Comparison of ENCODE assay signal across 1 cellular context in the genomic region with DNA sequence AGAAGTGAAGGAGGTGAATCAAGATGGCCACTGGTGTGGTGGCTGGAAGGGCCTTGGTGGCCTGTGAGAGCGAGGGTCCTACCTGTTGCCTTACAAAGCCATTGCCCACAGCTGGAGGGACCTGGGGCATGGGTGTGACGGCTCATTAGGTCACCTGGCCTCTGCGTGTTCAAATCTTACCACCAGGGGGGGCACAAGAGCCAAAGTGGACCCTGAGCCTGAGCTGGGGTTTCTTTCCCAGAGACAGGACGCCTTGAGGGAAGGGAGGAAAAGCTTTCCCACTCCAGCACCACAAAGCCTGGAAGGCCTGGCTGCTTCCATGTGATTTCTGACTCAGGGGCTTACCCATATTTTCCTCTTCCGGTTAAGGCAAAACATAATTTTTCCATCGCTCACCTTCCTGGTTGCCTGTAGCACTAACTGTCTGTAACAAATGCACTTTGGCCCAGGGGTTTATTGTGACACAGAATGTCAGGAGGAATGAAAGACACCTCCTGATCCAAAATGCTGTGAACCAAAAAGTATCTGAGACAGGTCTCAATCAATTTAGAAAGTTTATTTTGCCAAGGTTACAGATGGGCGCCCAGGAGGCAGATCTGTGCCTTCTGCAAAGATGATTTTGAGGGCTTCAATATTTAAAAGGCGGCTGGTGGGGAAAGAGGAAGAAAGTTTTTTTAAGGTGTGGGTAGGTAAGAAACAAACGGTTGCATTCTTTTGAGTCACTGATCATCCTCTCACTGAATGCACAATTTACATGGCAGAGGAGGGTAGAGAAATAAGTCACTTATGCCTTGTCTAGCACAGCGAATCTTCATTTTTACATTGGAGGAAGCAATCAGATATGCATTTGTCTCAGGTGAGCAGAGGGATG.
A peak's percentile ranks its signal among the peaks of the same experiment; 100 is the strongest.
TF ChIP-seq lines count a peak whose summit lies in the region.

No MANE protein-coding gene starts in this region.

TF ChIP-seq in HepG2, 621 proteins besides CTCF, POLR2A, EP300 and RAD21 (continued from another document and continues in another):
- no peak for TF ChIP-seq STAT6 (CRISPR knock-in tag; IDR thresholded peaks at IDR 0.05; ENCODE audit: borderline replicate concordance)
- TF ChIP-seq, protein P1, sequence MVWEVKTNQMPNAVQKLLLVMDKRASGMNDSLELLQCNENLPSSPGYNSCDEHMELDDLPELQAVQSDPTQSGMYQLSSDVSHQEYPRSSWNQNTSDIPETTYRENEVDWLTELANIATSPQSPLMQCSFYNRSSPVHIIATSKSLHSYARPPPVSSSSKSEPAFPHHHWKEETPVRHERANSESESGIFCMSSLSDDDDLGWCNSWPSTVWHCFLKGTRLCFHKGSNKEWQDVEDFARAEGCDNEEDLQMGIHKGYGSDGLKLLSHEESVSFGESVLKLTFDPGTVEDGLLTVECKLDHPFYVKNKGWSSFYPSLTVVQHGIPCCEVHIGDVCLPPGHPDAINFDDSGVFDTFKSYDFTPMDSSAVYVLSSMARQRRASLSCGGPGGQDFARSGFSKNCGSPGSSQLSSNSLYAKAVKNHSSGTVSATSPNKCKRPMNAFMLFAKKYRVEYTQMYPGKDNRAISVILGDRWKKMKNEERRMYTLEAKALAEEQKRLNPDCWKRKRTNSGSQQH (CRISPR knock-in tag; IDR thresholded peaks at IDR 0.05; ENCODE audit: low read depth), result no peak
- 0 out of 2 replicates have a peak, but pooled peaks have one; percentile 36 for TF ChIP-seq PHF21A (CRISPR knock-in tag; IDR thresholded peaks at IDR 0.05)
- TF ChIP-seq, protein P2, sequence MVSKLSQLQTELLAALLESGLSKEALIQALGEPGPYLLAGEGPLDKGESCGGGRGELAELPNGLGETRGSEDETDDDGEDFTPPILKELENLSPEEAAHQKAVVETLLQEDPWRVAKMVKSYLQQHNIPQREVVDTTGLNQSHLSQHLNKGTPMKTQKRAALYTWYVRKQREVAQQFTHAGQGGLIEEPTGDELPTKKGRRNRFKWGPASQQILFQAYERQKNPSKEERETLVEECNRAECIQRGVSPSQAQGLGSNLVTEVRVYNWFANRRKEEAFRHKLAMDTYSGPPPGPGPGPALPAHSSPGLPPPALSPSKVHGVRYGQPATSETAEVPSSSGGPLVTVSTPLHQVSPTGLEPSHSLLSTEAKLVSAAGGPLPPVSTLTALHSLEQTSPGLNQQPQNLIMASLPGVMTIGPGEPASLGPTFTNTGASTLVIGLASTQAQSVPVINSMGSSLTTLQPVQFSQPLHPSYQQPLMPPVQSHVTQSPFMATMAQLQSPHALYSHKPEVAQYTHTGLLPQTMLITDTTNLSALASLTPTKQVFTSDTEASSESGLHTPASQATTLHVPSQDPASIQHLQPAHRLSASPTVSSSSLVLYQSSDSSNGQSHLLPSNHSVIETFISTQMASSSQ (IDR thresholded peaks at IDR 0.05; ENCODE audit: low read depth), result no peak
- TF ChIP-seq, protein P2 (CRISPR knock-in tag; IDR thresholded peaks at IDR 0.05; ENCODE audit: borderline replicate concordance), result no peak; the same call in 1 of the 2 replicates
- TF ChIP-seq KLF9 (CRISPR knock-in tag; IDR thresholded peaks at IDR 0.05; ENCODE audit: low read depth), result no peak
- no peak for TF ChIP-seq ZSCAN29 (CRISPR knock-in tag; conservative IDR thresholded peaks at IDR 0.05)
- TF ChIP-seq TBL1XR1 (IDR thresholded peaks at IDR 0.05; ENCODE audit: borderline replicate concordance, low read length, partially characterized antibody), result no peak
- TF ChIP-seq SIN3B (IDR thresholded peaks at IDR 0.05; ENCODE audit: low read length), result no peak
- TF ChIP-seq, protein P3, sequence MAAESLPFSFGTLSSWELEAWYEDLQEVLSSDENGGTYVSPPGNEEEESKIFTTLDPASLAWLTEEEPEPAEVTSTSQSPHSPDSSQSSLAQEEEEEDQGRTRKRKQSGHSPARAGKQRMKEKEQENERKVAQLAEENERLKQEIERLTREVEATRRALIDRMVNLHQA (CRISPR knock-in tag; IDR thresholded peaks at IDR 0.05), result no peak
- no peak for TF ChIP-seq TMF1 (CRISPR knock-in tag; IDR thresholded peaks at IDR 0.05; ENCODE audit: low read depth)
- no peak for TF ChIP-seq FLYWCH1 (CRISPR knock-in tag; IDR thresholded peaks at IDR 0.05)
- TF ChIP-seq, protein P4, sequence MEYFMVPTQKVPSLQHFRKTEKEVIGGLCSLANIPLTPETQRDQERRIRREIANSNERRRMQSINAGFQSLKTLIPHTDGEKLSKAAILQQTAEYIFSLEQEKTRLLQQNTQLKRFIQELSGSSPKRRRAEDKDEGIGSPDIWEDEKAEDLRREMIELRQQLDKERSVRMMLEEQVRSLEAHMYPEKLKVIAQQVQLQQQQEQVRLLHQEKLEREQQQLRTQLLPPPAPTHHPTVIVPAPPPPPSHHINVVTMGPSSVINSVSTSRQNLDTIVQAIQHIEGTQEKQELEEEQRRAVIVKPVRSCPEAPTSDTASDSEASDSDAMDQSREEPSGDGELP (IDR thresholded peaks at IDR 0.05; ENCODE audit: borderline replicate concordance, low read depth), result peak; percentile 61; the same call in 1 of the 2 replicates
- no peak for TF ChIP-seq ATRX (CRISPR knock-in tag; IDR thresholded peaks at IDR 0.05; ENCODE audit: borderline replicate concordance)
- peak; percentile 75 for TF ChIP-seq NCOR1 (IDR thresholded peaks at IDR 0.05; ENCODE audit: borderline replicate concordance, low read length)
- no peak for TF ChIP-seq CREB1 (IDR thresholded peaks at IDR 0.05)
- no peak for TF ChIP-seq CREB1 (CRISPR knock-in tag; IDR thresholded peaks at IDR 0.05)
- TF ChIP-seq ZNF430 (CRISPR knock-in tag; IDR thresholded peaks at IDR 0.05), result no peak
- TF ChIP-seq ZSCAN5A (CRISPR knock-in tag; IDR thresholded peaks at IDR 0.05; ENCODE audit: borderline replicate concordance), result no peak
- TF ChIP-seq ZNF224 (CRISPR knock-in tag; IDR thresholded peaks at IDR 0.05), result no peak
- TF ChIP-seq ARID3A (IDR thresholded peaks at IDR 0.05; ENCODE audit: low read depth, low read length), result no peak
- no peak for TF ChIP-seq HOXA7 (CRISPR knock-in tag; IDR thresholded peaks at IDR 0.05)
- TF ChIP-seq, protein P5, sequence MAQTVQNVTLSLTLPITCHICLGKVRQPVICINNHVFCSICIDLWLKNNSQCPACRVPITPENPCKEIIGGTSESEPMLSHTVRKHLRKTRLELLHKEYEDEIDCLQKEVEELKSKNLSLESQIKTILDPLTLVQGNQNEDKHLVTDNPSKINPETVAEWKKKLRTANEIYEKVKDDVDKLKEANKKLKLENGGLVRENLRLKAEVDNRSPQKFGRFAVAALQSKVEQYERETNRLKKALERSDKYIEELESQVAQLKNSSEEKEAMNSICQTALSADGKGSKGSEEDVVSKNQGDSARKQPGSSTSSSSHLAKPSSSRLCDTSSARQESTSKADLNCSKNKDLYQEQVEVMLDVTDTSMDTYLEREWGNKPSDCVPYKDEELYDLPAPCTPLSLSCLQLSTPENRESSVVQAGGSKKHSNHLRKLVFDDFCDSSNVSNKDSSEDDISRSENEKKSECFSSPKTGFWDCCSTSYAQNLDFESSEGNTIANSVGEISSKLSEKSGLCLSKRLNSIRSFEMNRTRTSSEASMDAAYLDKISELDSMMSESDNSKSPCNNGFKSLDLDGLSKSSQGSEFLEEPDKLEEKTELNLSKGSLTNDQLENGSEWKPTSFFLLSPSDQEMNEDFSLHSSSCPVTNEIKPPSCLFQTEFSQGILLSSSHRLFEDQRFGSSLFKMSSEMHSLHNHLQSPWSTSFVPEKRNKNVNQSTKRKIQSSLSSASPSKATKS (CRISPR knock-in tag; IDR thresholded peaks at IDR 0.05), result no peak
- no peak for TF ChIP-seq ZSCAN31 (CRISPR knock-in tag; IDR thresholded peaks at IDR 0.05; ENCODE audit: low read depth)
- TF ChIP-seq ZBTB34 (CRISPR knock-in tag; IDR thresholded peaks at IDR 0.05), result no peak
- TF ChIP-seq NCOA2 (CRISPR knock-in tag; IDR thresholded peaks at IDR 0.05), result no peak
- peak; percentile 63 for TF ChIP-seq MED1 (CRISPR knock-in tag; IDR thresholded peaks at IDR 0.05)
- TF ChIP-seq CENPT (CRISPR knock-in tag; IDR thresholded peaks at IDR 0.05; ENCODE audit: low read depth), result no peak
- TF ChIP-seq ZNF777 (CRISPR knock-in tag; IDR thresholded peaks at IDR 0.05), result 0 out of 2 replicates have a peak, but pooled peaks have one; percentile 22
- TF ChIP-seq, protein P6, sequence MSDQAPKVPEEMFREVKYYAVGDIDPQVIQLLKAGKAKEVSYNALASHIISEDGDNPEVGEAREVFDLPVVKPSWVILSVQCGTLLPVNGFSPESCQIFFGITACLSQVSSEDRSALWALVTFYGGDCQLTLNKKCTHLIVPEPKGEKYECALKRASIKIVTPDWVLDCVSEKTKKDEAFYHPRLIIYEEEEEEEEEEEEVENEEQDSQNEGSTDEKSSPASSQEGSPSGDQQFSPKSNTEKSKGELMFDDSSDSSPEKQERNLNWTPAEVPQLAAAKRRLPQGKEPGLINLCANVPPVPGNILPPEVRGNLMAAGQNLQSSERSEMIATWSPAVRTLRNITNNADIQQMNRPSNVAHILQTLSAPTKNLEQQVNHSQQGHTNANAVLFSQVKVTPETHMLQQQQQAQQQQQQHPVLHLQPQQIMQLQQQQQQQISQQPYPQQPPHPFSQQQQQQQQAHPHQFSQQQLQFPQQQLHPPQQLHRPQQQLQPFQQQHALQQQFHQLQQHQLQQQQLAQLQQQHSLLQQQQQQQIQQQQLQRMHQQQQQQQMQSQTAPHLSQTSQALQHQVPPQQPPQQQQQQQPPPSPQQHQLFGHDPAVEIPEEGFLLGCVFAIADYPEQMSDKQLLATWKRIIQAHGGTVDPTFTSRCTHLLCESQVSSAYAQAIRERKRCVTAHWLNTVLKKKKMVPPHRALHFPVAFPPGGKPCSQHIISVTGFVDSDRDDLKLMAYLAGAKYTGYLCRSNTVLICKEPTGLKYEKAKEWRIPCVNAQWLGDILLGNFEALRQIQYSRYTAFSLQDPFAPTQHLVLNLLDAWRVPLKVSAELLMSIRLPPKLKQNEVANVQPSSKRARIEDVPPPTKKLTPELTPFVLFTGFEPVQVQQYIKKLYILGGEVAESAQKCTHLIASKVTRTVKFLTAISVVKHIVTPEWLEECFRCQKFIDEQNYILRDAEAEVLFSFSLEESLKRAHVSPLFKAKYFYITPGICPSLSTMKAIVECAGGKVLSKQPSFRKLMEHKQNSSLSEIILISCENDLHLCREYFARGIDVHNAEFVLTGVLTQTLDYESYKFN (CRISPR knock-in tag; conservative IDR thresholded peaks at IDR 0.05), result no peak; the same call in 1 of the 2 replicates
